17 cellular contexts compared by ENCODE assay signal in genomic region chr2:95330939-95331338, GRCh38. TPM values are rescaled to one million over a fixed set of nuclear protein-coding genes. Genes with fewer than 3 reads are reported as not detected.
DNase-seq lines count a peak whose midpoint lies in the region; ATAC-seq and TF ChIP-seq lines count a peak whose summit lies in the region.
"Had no signal": no experiment of that assay in that cellular context is flagged by ENCODE, and none has a peak within 500 bp of the region (broad histone marks: within the 10 kb centered on the region; RNA-seq: fewer than 3 reads in every experiment).

No MANE protein-coding gene starts in this region.

- H3K27me3 ChIP-seq in H9 (ENCODE audit: insufficient read depth, low read length) (no peaks in the 10 kb centered on the region), parathyroid adenoma (ENCODE audit: control insufficient read depth, insufficient read depth, low read length) (no peaks in the 10 kb centered on the region), BE2C (no peaks in the 10 kb centered on the region), gastroesophageal sphincter (no peaks in the 10 kb centered on the region)
- H3K27me3 ChIP-seq: SJSA1 had no signal

- no peak for TF ChIP-seq CTCF in H9 (conservative IDR thresholded peaks at IDR 0.05)
- no peak for TF ChIP-seq CTCF in VCaP (conservative IDR thresholded peaks at IDR 0.05)
- TF ChIP-seq CTCF in parathyroid adenoma (IDR thresholded peaks at IDR 0.05), result no peak
- TF ChIP-seq CTCF in BE2C (IDR thresholded peaks at IDR 0.05; ENCODE audit: low read depth, low read length), result no peak
- no peak for TF ChIP-seq CTCF in gastroesophageal sphincter (IDR thresholded peaks at IDR 0.05)

- no peak overlapping the region for H2BK120ac ChIP-seq in H9 (ENCODE audit: low read depth, low read length, poor library complexity, severe bottlenecking)

- H3K9me3 ChIP-seq in H9 (ENCODE audit: control insufficient read depth, low read depth, low read length) (no peaks in the 10 kb centered on the region), parathyroid adenoma (ENCODE audit: control insufficient read depth, low read length) (no peaks in the 10 kb centered on the region), BE2C (no peaks in the 10 kb centered on the region), gastroesophageal sphincter (no peaks in the 10 kb centered on the region)
- H3K9me3 ChIP-seq: SJSA1 had no signal

- no peak overlapping the region for H3K4me2 ChIP-seq in H9 (ENCODE audit: insufficient read depth, insufficient read length, low read length)
- H3K4me2 ChIP-seq in parathyroid adenoma (ENCODE audit: low read length), result no peak overlapping the region
- H3K4me2 ChIP-seq: A549 had no signal

- no peak overlapping the region for H2BK20ac ChIP-seq in H9 (ENCODE audit: low read depth, low read length, poor library complexity, severe bottlenecking)

- H3K27ac ChIP-seq in H9 (ENCODE audit: insufficient read length, low read depth, low read length) (no peak overlapping the region), VCaP (peak overlapping the region; percentile 56), parathyroid adenoma (peak overlapping the region; percentile 97), gastroesophageal sphincter (no peak overlapping the region)
- H3K27ac ChIP-seq: A549, C4-2B, SJSA1 had no signal

- no peak overlapping the region for H2AFZ ChIP-seq in H9 (ENCODE audit: low read length)
- H2AFZ ChIP-seq in parathyroid adenoma, result peak overlapping the region; percentile 81

- no peak overlapping the region for H2BK12ac ChIP-seq in H9 (ENCODE audit: insufficient read length, low read depth, low read length)

- no peak overlapping the region for H3K9ac ChIP-seq in H9 (ENCODE audit: extremely low read depth, insufficient read length, low read length)
- no peak overlapping the region for H3K9ac ChIP-seq in parathyroid adenoma

- peak overlapping the region in 1 of 3 experiments; percentile 19; a peak in 2 of 7 replicates for H3K27ac Mint-ChIP-seq in H9

- H3K4ac ChIP-seq in H9 (ENCODE audit: low read depth, low read length), result no peak overlapping the region

- H4K8ac ChIP-seq in H9 (replicated peaks; ENCODE audit: insufficient read length, low read depth, low read length), result no peak overlapping the region

- H2BK15ac ChIP-seq in H9 (ENCODE audit: low read depth, low read length), result no peak overlapping the region

- peaks cover 8% of the 10 kb centered on the region for H3K27me3 Mint-ChIP-seq in H9 (ENCODE audit: low read depth)

- H3K9me3 Mint-ChIP-seq in H9, result no peaks in the 10 kb centered on the region; a peak in 1 of 5 replicates

- H4K5ac ChIP-seq in H9 (ENCODE audit: insufficient read length, low read depth, low read length), result no peak overlapping the region

- WGBS in H9 (ENCODE audit: extremely low coverage, insufficient read length, low lambda C conversion rate), result no CpG with 5 or more reads among the region's 10 CpGs
- 88 to 89% methylated on average over 10 of the region's 10 CpGs for WGBS in gastroesophageal sphincter (ENCODE audit: low coverage in 1 of 2), 2 donors

- H3K14ac ChIP-seq in H9 (ENCODE audit: insufficient read depth, low read length), result 0 out of 2 replicates have a peak overlapping the region, but pooled peaks have one; percentile 19

- no peaks in the 10 kb centered on the region for H3K36me3 Mint-ChIP-seq in H9 (ENCODE audit: insufficient read depth in 1 of 3, low read depth in 3 of 3)

- H2BK5ac ChIP-seq in H9 (ENCODE audit: insufficient read length, low read length), result no peak overlapping the region

- no peak overlapping the region for H2AK5ac ChIP-seq in H9 (ENCODE audit: insufficient read length, low read length)

- no peak overlapping the region for H3K4me3 Mint-ChIP-seq in H9

- H3K79me2 ChIP-seq in H9 (ENCODE audit: insufficient read depth, low read length) (no peaks in the 10 kb centered on the region), parathyroid adenoma (no peaks in the 10 kb centered on the region)

- H3K36me3 ChIP-seq in parathyroid adenoma (ENCODE audit: control insufficient read depth, insufficient read depth, low read length) (no peaks in the 10 kb centered on the region), BE2C (no peaks in the 10 kb centered on the region), gastroesophageal sphincter (no peaks in the 10 kb centered on the region)
- H3K36me3 ChIP-seq: SJSA1 had no signal

- no peak overlapping the region for H3T11ph ChIP-seq in H9 (ENCODE audit: low read length)

- H3K23me2 ChIP-seq in H9 (ENCODE audit: insufficient read length, low read depth, low read length, poor library complexity, severe bottlenecking), result no peaks in the 10 kb centered on the region

- TF ChIP-seq POLR2A in gastroesophageal sphincter (IDR thresholded peaks at IDR 0.05), result no peak

- no peak overlapping the region for H4K91ac ChIP-seq in H9 (ENCODE audit: insufficient read length, low read depth, low read length)

- no peak for TF ChIP-seq EP300 in gastroesophageal sphincter (IDR thresholded peaks at IDR 0.05)

- H3K18ac ChIP-seq in H9 (ENCODE audit: insufficient read length, low read depth, low read length), result no peak overlapping the region

- no peak for ATAC-seq in gastroesophageal sphincter

- no peak overlapping the region for H3K56ac ChIP-seq in H9 (ENCODE audit: insufficient read length, low read depth, low read length)

- H3K4me3 ChIP-seq in parathyroid adenoma (ENCODE audit: low read depth, low read length) (no peak overlapping the region), BE2C (ENCODE audit: low read depth, low read length) (no peak overlapping the region), gastroesophageal sphincter (no peak overlapping the region)
- H3K4me3 ChIP-seq: A549, SJSA1 had no signal

- H4K20me1 ChIP-seq in H9 (ENCODE audit: control insufficient read depth, insufficient read depth, insufficient read length), result no peaks in the 10 kb centered on the region

- H3K79me1 ChIP-seq in H9 (ENCODE audit: insufficient read depth, low read depth, low read length, poor library complexity, severe bottlenecking), result no peaks in the 10 kb centered on the region

- H3K4me1 ChIP-seq in H9 (ENCODE audit: insufficient read depth, low read length) (no peaks in the 10 kb centered on the region), parathyroid adenoma (peaks cover 83% of the 10 kb centered on the region), BE2C (no peaks in the 10 kb centered on the region), gastroesophageal sphincter (peaks cover 0 to 6% (median 0%) of the 10 kb centered on the region in 3 donors)
- H3K4me1 ChIP-seq: A549, SJSA1 had no signal

- H3K23ac ChIP-seq in H9 (ENCODE audit: insufficient read length, low read depth, low read length), result no peak overlapping the region

- DNase-seq in H9, result no peak
- peak; percentile 51 for DNase-seq in left kidney (ENCODE audit: low read depth, low spot score)
- no peak for DNase-seq in NCI-H187 (lab: John Stamatoyannopoulos, UW)
- no peak for DNase-seq in BE2C
- DNase-seq in UCSD-AML1 (lab: John Stamatoyannopoulos, UW; ENCODE audit: unreplicated experiment), result no peak
- DNase-seq: MV-4-11; NCI-H1930; NCI-H2171; NCI-H446; NK-92 treated with Interleukin-12 subunit alpha and Interleukin-12 subunit beta, amount 100 ng/mL, for 24 hours had no signal

- peaks cover 2 to 7% of the 10 kb centered on the region in 2 experiments; a peak in 3 of 4 replicates for H3K4me1 Mint-ChIP-seq in H9

RNA-seq across cellular contexts. Expression of gene KCNIP3, which starts 33.8 kb away (rescaled TPM):
- total RNA-seq in H9 (2021), result 1.5 TPM in 2 replicates
- polyA plus RNA-seq in BE2C (2012; ENCODE audit: insufficient read depth, insufficient read length, low read depth), result not detected
- total RNA-seq in gastroesophageal sphincter, result 10 to 100 TPM; 14.4 to 41.4 (median 20.0) TPM

RNA-seq across cellular contexts. Expression of gene PROM2, which starts 56.7 kb away (rescaled TPM):
- total RNA-seq in H9 (2021) (3.1 and 4.0 TPM in 2 replicates), gastroesophageal sphincter (10 to 100 TPM in 2 of 4 donors, 1 to 10 TPM in 1, under 1 TPM in 1; 0.94 to 36.4 (median 6.8) TPM)
- 4.6 TPM for polyA plus RNA-seq in BE2C (2012; ENCODE audit: insufficient read depth, insufficient read length, low read depth)
- total RNA-seq: HT1080 had no signal

Comparison
In these comparisons a context has a peak if more than half of its experiments do, and no peak if none do; other contexts are left out.
1. H3K27ac ChIP-seq: peak in VCaP (single experiment) and parathyroid adenoma (single experiment); none in H9 (single experiment) and gastroesophageal sphincter (0 of 4).